18 cellular contexts compared by ENCODE assay signal in genomic region chr14:33118653-33119052, GRCh38.
DNase-seq lines count a peak whose midpoint lies in the region; ATAC-seq and TF ChIP-seq lines count a peak whose summit lies in the region.
"Had no signal": no experiment of that assay in that cellular context is flagged by ENCODE, and none has a peak within 500 bp of the region (broad histone marks: within the 10 kb centered on the region; RNA-seq: fewer than 3 reads in every experiment).

No MANE protein-coding gene starts in this region.

- no peak for TF ChIP-seq CTCF in nephron (IDR thresholded peaks at IDR 0.05; ENCODE audit: unreplicated experiment in 3 of 3)

- peak overlapping the region in 2 of 3 experiments; percentile 57 to 58 for H3K27ac Mint-ChIP-seq in nephron
- H3K27ac Mint-ChIP-seq in activated CD4-positive, alpha-beta T cell treated with anti-CD3 and anti-CD28 coated beads for 36 hours, result no peak overlapping the region
- H3K27ac Mint-ChIP-seq in stimulated activated memory B cell treated with anti-CD40 and anti-IgM and Interleukin-4, amounts not matched to agents 10 μg/mL and 1 μg/mL and 100 μg/mL, for 72 hours, result no peak overlapping the region

- H3K36me3 Mint-ChIP-seq in nephron (ENCODE audit: low read depth), result no peaks in the 10 kb centered on the region
- no peaks in the 10 kb centered on the region for H3K36me3 Mint-ChIP-seq in activated CD4-positive, alpha-beta T cell treated with anti-CD3 and anti-CD28 coated beads for 36 hours (ENCODE audit: low read depth)
- H3K36me3 Mint-ChIP-seq in stimulated activated memory B cell treated with anti-CD40 and anti-IgM and Interleukin-4, amounts not matched to agents 10 μg/mL and 1 μg/mL and 100 μg/mL, for 72 hours, result no peaks in the 10 kb centered on the region

- DNase-seq in LHCN-M2 (ENCODE audit: low read depth) (peak; percentile 68), NCI-H2081 treated with DMSO at 0.1 percent for 48 hours (lab: John Stamatoyannopoulos, UW) (peak; percentile 73), RPMI7951 (ENCODE audit: low read depth) (peak; percentile 14), SW480 (ENCODE audit: low spot score) (no peak)
- DNase-seq in activated CD4-positive, alpha-beta T cell treated with anti-CD3 and anti-CD28 coated beads for 36 hours, result no peak
- DNase-seq: activated naive CD4-positive, alpha-beta T cell; activated T-cell treated with anti-CD3 and anti-CD28 coated beads for 4 hours; aorta; foreskin fibroblast; NCI-H2107; OCI-M1; small intestine; stimulated activated CD4-positive, alpha-beta T cell treated with anti-CD3 and anti-CD28 coated beads, Interleukin-4, amount 100 ng/mL, for 24 hours; testis had no signal

- POLR2A ChIA-PET in activated CD4-positive, alpha-beta T cell treated with anti-CD3 and anti-CD28 coated beads for 36 hours (lab: Charles Lee), result no interaction called here

- CTCF ChIA-PET in activated CD4-positive, alpha-beta T cell treated with anti-CD3 and anti-CD28 coated beads for 36 hours (lab: Charles Lee), result no interaction called here

- no peaks in the 10 kb centered on the region for H3K27me3 Mint-ChIP-seq in nephron (ENCODE audit: low read depth)
- H3K27me3 Mint-ChIP-seq in activated CD4-positive, alpha-beta T cell treated with anti-CD3 and anti-CD28 coated beads for 36 hours, result no peaks in the 10 kb centered on the region
- no peaks in the 10 kb centered on the region for H3K27me3 Mint-ChIP-seq in stimulated activated memory B cell treated with anti-CD40 and anti-IgM and Interleukin-4, amounts not matched to agents 10 μg/mL and 1 μg/mL and 100 μg/mL, for 72 hours

- intact Hi-C loops in activated CD4-positive, alpha-beta T cell treated with anti-CD3 and anti-CD28 coated beads for 36 hours (cut with DNase I, micrococcal nuclease), result no loop called here

- H3K4me3 Mint-ChIP-seq in nephron, result no peak overlapping the region
- no peak overlapping the region for H3K4me3 Mint-ChIP-seq in activated CD4-positive, alpha-beta T cell treated with anti-CD3 and anti-CD28 coated beads for 36 hours
- H3K4me3 Mint-ChIP-seq in stimulated activated memory B cell treated with anti-CD40 and anti-IgM and Interleukin-4, amounts not matched to agents 10 μg/mL and 1 μg/mL and 100 μg/mL, for 72 hours, result no peak overlapping the region

- ATAC-seq in HG02885 (IDR thresholded peaks at IDR 0.05; ENCODE audit: poor library complexity, unreplicated experiment), result no peak
- no peak for ATAC-seq in activated CD4-positive, alpha-beta T cell treated with anti-CD3 and anti-CD28 coated beads for 36 hours
- no peak for ATAC-seq in stimulated activated memory B cell treated with anti-CD40 and anti-IgM and Interleukin-4, amounts not matched to agents 10 μg/mL and 1 μg/mL and 100 μg/mL, for 72 hours
- ATAC-seq: HCT116 had no signal

- no peaks in the 10 kb centered on the region for H3K9me3 Mint-ChIP-seq in nephron
- H3K9me3 Mint-ChIP-seq in activated CD4-positive, alpha-beta T cell treated with anti-CD3 and anti-CD28 coated beads for 36 hours (ENCODE audit: low read depth), result no peaks in the 10 kb centered on the region
- H3K9me3 Mint-ChIP-seq in stimulated activated memory B cell treated with anti-CD40 and anti-IgM and Interleukin-4, amounts not matched to agents 10 μg/mL and 1 μg/mL and 100 μg/mL, for 72 hours, result no peaks in the 10 kb centered on the region

- H3K4me1 Mint-ChIP-seq in nephron, result peaks cover 11% of the 10 kb centered on the region
- H3K4me1 Mint-ChIP-seq in activated CD4-positive, alpha-beta T cell treated with anti-CD3 and anti-CD28 coated beads for 36 hours, result no peaks in the 10 kb centered on the region
- no peaks in the 10 kb centered on the region for H3K4me1 Mint-ChIP-seq in stimulated activated memory B cell treated with anti-CD40 and anti-IgM and Interleukin-4, amounts not matched to agents 10 μg/mL and 1 μg/mL and 100 μg/mL, for 72 hours

Comparison
In these comparisons a context has a peak if more than half of its experiments do, and no peak if none do; other contexts are left out.
1. DNase-seq: peak in LHCN-M2 (single experiment), NCI-H2081 treated with DMSO at 0.1 percent for 48 hours (single experiment) and RPMI7951 (single experiment); none in SW480 (single experiment) and activated CD4-positive, alpha-beta T cell treated with anti-CD3 and anti-CD28 coated beads for 36 hours (single experiment).
2. H3K27ac Mint-ChIP-seq: peak in nephron (2 of 3); none in activated CD4-positive, alpha-beta T cell treated with anti-CD3 and anti-CD28 coated beads for 36 hours (single experiment) and stimulated activated memory B cell treated with anti-CD40 and anti-IgM and Interleukin-4, amounts not matched to agents 10 μg/mL and 1 μg/mL and 100 μg/mL, for 72 hours (single experiment).